In genomic region chr21:16422702-16423101, GRCh38 we compare ENCODE assay signal across 13 cellular contexts.
DNase-seq lines count a peak whose midpoint lies in the region; ATAC-seq, FAIRE-seq and TF ChIP-seq lines count a peak whose summit lies in the region.
"Had no signal": no experiment of that assay in that cellular context is flagged by ENCODE, and none has a peak within 500 bp of the region (broad histone marks: within the 10 kb centered on the region; RNA-seq: fewer than 3 reads in every experiment).

No MANE protein-coding gene starts in this region.

- no peak for DNase-seq in breast epithelium (ENCODE audit: low spot score in 2 of 2)
- no peak for DNase-seq in MCF 10A (ENCODE audit: unreplicated experiment)
- DNase-seq in mammary epithelial cell: no peak
- no peak for DNase-seq in keratinocyte (ENCODE audit: low read depth, low spot score)
- DNase-seq in testis: peak; percentile 35
- DNase-seq in NOMO-1 treated with dmso at 0.1 percent for 144 hours (lab: John Stamatoyannopoulos, UW; ENCODE audit: unreplicated experiment): no peak
- DNase-seq in EL: no peak
- DNase-seq: activated T-cell treated with anti-CD3 and anti-CD28 coated beads for 4 hours; effector memory CD4-positive, alpha-beta T cell; NCI-H1048; occipital lobe; trophoblast cell had no signal

- H3K4me3 ChIP-seq in breast epithelium (peak overlapping the region; percentile 0 to 50 (median 45)), mammary epithelial cell (replicated peaks in 1 of 3; ENCODE audit: insufficient read depth in 1 of 3, low read depth in 2 of 3, low read length in 3 of 3) (peak overlapping the region in 1 of 3 experiments; percentile 73), keratinocyte (ENCODE audit: control insufficient read depth in 2 of 3, extremely low read depth in 1 of 3, insufficient read depth in 2 of 3, low read depth in 1 of 3, low read length in 3 of 3) (no peak overlapping the region), testis (peak overlapping the region; percentile 54 to 57)

- no peaks in the 10 kb centered on the region for H3K36me3 ChIP-seq in breast epithelium
- no peaks in the 10 kb centered on the region for H3K36me3 ChIP-seq in mammary epithelial cell (ENCODE audit: insufficient read depth, low read length)
- no peaks in the 10 kb centered on the region for H3K36me3 ChIP-seq in keratinocyte (ENCODE audit: control insufficient read depth in 2 of 2, extremely low read depth in 1 of 2, insufficient read depth in 2 of 2, low read length in 2 of 2)
- H3K36me3 ChIP-seq in testis (ENCODE audit: low read depth, missing control alignments): no peaks in the 10 kb centered on the region

- H3K4me2 ChIP-seq in mammary epithelial cell (ENCODE audit: insufficient read depth, low read depth, low read length) (peak overlapping the region; percentile 93), keratinocyte (ENCODE audit: control insufficient read depth, extremely low read depth, insufficient read depth, low read depth, low read length) (no peak overlapping the region)

- no peak for TF ChIP-seq POLR2A in breast epithelium (IDR thresholded peaks at IDR 0.05)
- TF ChIP-seq POLR2A in testis (IDR thresholded peaks at IDR 0.05): no peak

- no peaks in the 10 kb centered on the region for H3K9me3 Mint-ChIP-seq in MCF 10A (ENCODE audit: unreplicated experiment)

- dilution Hi-C loops in mammary epithelial cell (cut with HindIII; ENCODE audit: low sequenced_read_pairs) (no loop called here), keratinocyte (cut with MboI; ENCODE audit: extremely low pct_ligation_motif_present, low sequenced_read_pairs) (no loop called here)

- H2AFZ ChIP-seq in mammary epithelial cell (ENCODE audit: low read depth, low read length) (peak overlapping the region; percentile 47), keratinocyte (ENCODE audit: control insufficient read depth, low read length) (peak overlapping the region; percentile 10)

- ATAC-seq in HG03108 (IDR thresholded peaks at IDR 0.05; ENCODE audit: unreplicated experiment): no peak

- TF ChIP-seq CTCF in breast epithelium (IDR thresholded peaks at IDR 0.05): no peak
- TF ChIP-seq CTCF in MCF 10A (IDR thresholded peaks at IDR 0.05; ENCODE audit: unreplicated experiment): no peak
- TF ChIP-seq CTCF in mammary epithelial cell (conservative IDR thresholded peaks at IDR 0.05 in 1 of 2, IDR thresholded peaks at IDR 0.05 in 1 of 2; ENCODE audit: extremely low read depth in 1 of 2, insufficient read depth in 1 of 2, low read depth in 1 of 2, low read length in 2 of 2): no peak
- no peak for TF ChIP-seq CTCF in keratinocyte (optimal IDR thresholded peaks at IDR 0.05 in 1 of 3, IDR thresholded peaks at IDR 0.05 in 1 of 3, conservative IDR thresholded peaks at IDR 0.05 in 1 of 3; ENCODE audit: extremely low read depth in 1 of 3, insufficient read depth in 2 of 3, low read length in 3 of 3)
- TF ChIP-seq CTCF in testis (IDR thresholded peaks at IDR 0.05): no peak

- no peak overlapping the region for H3K9ac ChIP-seq in mammary epithelial cell (ENCODE audit: insufficient read depth, low read length)
- H3K9ac ChIP-seq in keratinocyte (ENCODE audit: control insufficient read depth, extremely low read depth, insufficient read depth, low read length): no peak overlapping the region

- H3K36me3 Mint-ChIP-seq in MCF 10A (ENCODE audit: insufficient read depth, unreplicated experiment): no peaks in the 10 kb centered on the region

- no peaks in the 10 kb centered on the region for H3K9me3 ChIP-seq in breast epithelium
- no peaks in the 10 kb centered on the region for H3K9me3 ChIP-seq in mammary epithelial cell (replicated peaks; ENCODE audit: insufficient read depth, low read length)
- no peaks in the 10 kb centered on the region for H3K9me3 ChIP-seq in keratinocyte (ENCODE audit: control insufficient read depth, low read depth, low read length)
- H3K9me3 ChIP-seq in testis: no peaks in the 10 kb centered on the region

- intact Hi-C loops in breast epithelium (cut with DNase I; ENCODE audit: low total_unique reads): no loop called here
- intact Hi-C loops in MCF 10A (cut with micrococcal nuclease): no loop called here
- intact Hi-C loops in mammary epithelial cell (cut with micrococcal nuclease): loop anchor here (1.0 to 10.0 kb wide), 2 partner anchors 115 to 182 kb away; no protein-coding TSS in a partner anchor
- intact Hi-C loops in testis (cut with DNase I; ENCODE audit: low total_unique reads): no loop called here

- H4K20me1 ChIP-seq in mammary epithelial cell (ENCODE audit: insufficient read depth, low read length) (no peaks in the 10 kb centered on the region), keratinocyte (ENCODE audit: control insufficient read depth, extremely low read depth, insufficient read depth, low read length) (no peaks in the 10 kb centered on the region)

- peak overlapping the region; percentile 69 to 85 for H3K27ac ChIP-seq in breast epithelium
- H3K27ac ChIP-seq in mammary epithelial cell (ENCODE audit: insufficient read depth, low read depth, low read length): peak overlapping the region; percentile 47
- no peak overlapping the region for H3K27ac ChIP-seq in keratinocyte (ENCODE audit: control insufficient read depth, insufficient read depth, low read length)
- peak overlapping the region; percentile 76 to 93 for H3K27ac ChIP-seq in testis

- H3K4me1 ChIP-seq in breast epithelium (no peaks in the 10 kb centered on the region), mammary epithelial cell (ENCODE audit: insufficient read depth, low read length) (peaks cover 5% of the 10 kb centered on the region), keratinocyte (ENCODE audit: control insufficient read depth, extremely low read depth, insufficient read depth, low read length) (peaks cover 6% of the 10 kb centered on the region), testis (peaks cover 12% of the 10 kb centered on the region)

- no peaks in the 10 kb centered on the region for H3K79me2 ChIP-seq in mammary epithelial cell (ENCODE audit: insufficient read depth, low read length)
- no peaks in the 10 kb centered on the region for H3K79me2 ChIP-seq in keratinocyte (ENCODE audit: control insufficient read depth, insufficient read depth, low read length)

- no peaks in the 10 kb centered on the region for H3K4me1 Mint-ChIP-seq in MCF 10A (ENCODE audit: insufficient read depth, unreplicated experiment)

- POLR2A ChIA-PET in MCF 10A (lab: Yijun Ruan, JAX): no interaction called here

- no peaks in the 10 kb centered on the region for H3K9me1 ChIP-seq in keratinocyte (ENCODE audit: control insufficient read depth, extremely low read depth, insufficient read depth, low read length)

- CTCF ChIA-PET in MCF 10A (lab: Yijun Ruan, JAX): no interaction called here
- CTCF ChIA-PET in mammary epithelial cell (lab: Charles Lee; ENCODE audit: low non-redundant PET): no interaction called here

- H3K27me3 Mint-ChIP-seq in MCF 10A (ENCODE audit: insufficient read depth, unreplicated experiment): peaks cover 52% of the 10 kb centered on the region

- no peak overlapping the region for H3K4me3 Mint-ChIP-seq in MCF 10A (ENCODE audit: unreplicated experiment)

- H3K27me3 ChIP-seq in breast epithelium: no peaks in the 10 kb centered on the region
- H3K27me3 ChIP-seq in mammary epithelial cell (ENCODE audit: insufficient read depth, low read length): no peaks in the 10 kb centered on the region
- H3K27me3 ChIP-seq in keratinocyte (ENCODE audit: control insufficient read depth, extremely low read depth, insufficient read depth, low read length): no peaks in the 10 kb centered on the region
- no peaks in the 10 kb centered on the region for H3K27me3 ChIP-seq in testis

- in situ Hi-C loops in mammary epithelial cell (cut with MboI; ENCODE audit: low sequenced_read_pairs in 2 of 2): no loop called here

- no peak for FAIRE-seq in keratinocyte (lab: Jason Lieb, UNC)

- 8% methylated on average over 2 of the region's 2 CpGs for WGBS in mammary epithelial cell (ENCODE audit: low coverage, missing lambda C conversion rate)
- 20 to 28% methylated on average over 2 of the region's 2 CpGs for WGBS in testis, 2 donors

- no peak overlapping the region for H3K27ac Mint-ChIP-seq in MCF 10A (ENCODE audit: low read depth, unreplicated experiment)

- no TSS peak for BruUV-seq in MCF 10A (replicated peaks; lab: Mats Ljungman, UMichigan)
- no TSS peak for BruUV-seq in mammary epithelial cell (replicated peaks; lab: Mats Ljungman, UMichigan)

Comparison
In these comparisons a context has a peak if more than half of its experiments do, and no peak if none do; other contexts are left out.
1. H3K4me3 ChIP-seq: peak in breast epithelium (3 of 3) and testis (2 of 2); none in keratinocyte (0 of 3).